30 cellular contexts compared by ENCODE assay signal in genomic region chr7:111832159-111832558, GRCh38.
"Had no signal": no experiment of that assay in that cellular context is flagged by ENCODE, and none has a peak within 500 bp of the region (broad histone marks: within the 10 kb centered on the region; RNA-seq: fewer than 3 reads in every experiment).

No MANE protein-coding gene starts in this region.

- H3K4me3 ChIP-seq: dorsolateral prefrontal cortex, gastroesophageal sphincter, heart right ventricle, lower lobe of right lung, prostate gland, sigmoid colon, thoracic aorta, tibial nerve, vagina had no signal

- H3K4me1 Mint-ChIP-seq: memory B cell; natural killer cell; stimulated activated effector memory CD8-positive, alpha-beta T cell treated with anti-CD3 and anti-CD28 coated beads, Interleukin-12 subunit alpha, Interleukin-12 subunit beta, amount 100 ng/mL, for 72 hours had no signal

- H2AFZ ChIP-seq: parathyroid adenoma had no signal

- H3K9ac ChIP-seq: parathyroid adenoma had no signal

- DNase-seq: cerebellar nuclear complex; cortex of kidney; dorsolateral prefrontal cortex; effector CD4-positive, alpha-beta T cell; endodermal cell; foreskin keratinocyte; glutamatergic neuron; heart right ventricle; hippocampal formation; islet precursor cell; kidney glomerular epithelial cell; left ventricle myocardium superior; lower lobe of right lung; natural killer cell; right cardiac atrium; sigmoid colon; stimulated activated CD4-positive, alpha-beta T cell treated with anti-CD3 and anti-CD28 coated beads, Interleukin-2, amount 100 ng/mL, for 24 hours; stimulated activated CD4-positive, alpha-beta T cell treated with anti-CD3 and anti-CD28 coated beads, Interleukin-4, amount 100 ng/mL, for 24 hours; stimulated activated naive CD4-positive, alpha-beta T cell treated with Interleukin-2 at 50 U/mL for 16 hours had no signal

- H3K27ac Mint-ChIP-seq: endodermal cell; memory B cell; natural killer cell; stimulated activated effector memory CD8-positive, alpha-beta T cell treated with anti-CD3 and anti-CD28 coated beads, Interleukin-12 subunit alpha, Interleukin-12 subunit beta, amount 100 ng/mL, for 72 hours had no signal

- H3K4me1 ChIP-seq: gastroesophageal sphincter, lower lobe of right lung, parathyroid adenoma, prostate gland, sigmoid colon had no signal

- H3K36me3 ChIP-seq: neutrophil, prostate gland, sigmoid colon, thoracic aorta, vagina had no signal

- H3K36me3 Mint-ChIP-seq: natural killer cell; stimulated activated effector memory CD8-positive, alpha-beta T cell treated with anti-CD3 and anti-CD28 coated beads, Interleukin-12 subunit alpha, Interleukin-12 subunit beta, amount 100 ng/mL, for 72 hours had no signal

- H3K27me3 ChIP-seq: dorsolateral prefrontal cortex, foreskin keratinocyte, gastroesophageal sphincter, heart right ventricle, sigmoid colon, tibial nerve, vagina had no signal

- ATAC-seq: esophagus mucosa; foreskin keratinocyte; gastroesophageal sphincter; heart right ventricle; left ventricle myocardium superior; lower lobe of right lung; natural killer cell; right cardiac atrium; stimulated activated effector memory CD8-positive, alpha-beta T cell treated with anti-CD3 and anti-CD28 coated beads, Interleukin-12 subunit alpha, Interleukin-12 subunit beta, amount 100 ng/mL, for 72 hours had no signal

- H3K4me3 Mint-ChIP-seq: endodermal cell; memory B cell; natural killer cell; stimulated activated effector memory CD8-positive, alpha-beta T cell treated with anti-CD3 and anti-CD28 coated beads, Interleukin-12 subunit alpha, Interleukin-12 subunit beta, amount 100 ng/mL, for 72 hours had no signal

- H3K9me3 ChIP-seq: gastroesophageal sphincter, lower lobe of right lung, neutrophil, prostate gland, sigmoid colon, thoracic aorta, vagina had no signal

- H3K27ac ChIP-seq: dorsolateral prefrontal cortex, epithelial cell of prostate, foreskin keratinocyte, gastroesophageal sphincter, heart right ventricle, lower lobe of right lung, neutrophil, parathyroid adenoma, prostate gland, sigmoid colon, thoracic aorta, tibial nerve, vagina had no signal
